8 cellular contexts compared by ENCODE assay signal in the genomic region with DNA sequence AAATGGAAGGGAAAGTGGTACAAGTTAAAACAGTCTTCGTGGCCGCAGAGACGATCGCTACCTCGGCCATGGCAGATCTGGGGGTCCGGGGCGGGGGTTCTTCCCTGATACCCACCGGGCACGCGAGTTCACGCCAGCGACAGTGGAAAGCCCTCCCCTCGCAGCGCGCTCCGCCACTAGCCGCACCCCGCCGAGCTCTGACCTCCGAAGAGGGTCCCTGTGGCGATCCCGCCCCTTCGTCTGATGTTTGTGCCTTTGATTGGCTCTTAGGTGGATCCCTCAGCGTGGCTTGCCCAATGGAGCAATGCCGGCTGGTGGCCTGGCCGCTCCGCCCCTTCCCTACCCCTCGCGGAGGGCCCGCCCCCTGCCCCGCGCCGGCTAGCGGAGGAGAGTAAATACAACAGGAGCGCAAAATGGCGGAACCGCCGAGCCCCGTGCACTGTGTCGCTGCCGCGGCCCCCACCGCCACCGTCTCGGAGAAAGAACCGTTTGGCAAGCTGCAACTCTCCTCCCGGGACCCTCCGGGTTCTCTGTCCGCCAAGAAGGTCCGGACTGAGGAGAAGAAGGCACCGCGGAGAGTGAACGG. TPM values are rescaled to one million over a fixed set of nuclear protein-coding genes. Genes with fewer than 3 reads are reported as not detected.
A peak's percentile ranks its signal among the peaks of the same experiment; 100 is the strongest.
DNase-seq lines count a peak whose midpoint lies in the region; ATAC-seq, FAIRE-seq and TF ChIP-seq lines count a peak whose summit lies in the region.

Gene RSBN1L, plus strand, starts transcription at position 403 of the 586 bp plus-strand sequence. Its CDS starts 11 bp downstream, at position 414.

- WGBS in small intestine, 3 donors: 0% methylated on average over 42 to 53 of the region's 53 CpGs

- H3K4me1 ChIP-seq in breast epithelium (peaks cover 4 to 7% of the 10 kb centered on the region in 2 donors), iPS-20b (ENCODE audit: insufficient read depth, low read length) (peaks cover 10% of the 10 kb centered on the region; the same call in 1 of the 2 replicates), small intestine (ENCODE audit: control insufficient read depth in 2 of 2, insufficient read depth in 1 of 2, low read depth in 1 of 2, low read length in 1 of 2) (peaks cover 0 to 17% of the 10 kb centered on the region in 2 donors)

- H3K9me3 ChIP-seq in breast epithelium (no peaks in the 10 kb centered on the region), iPS-20b (ENCODE audit: insufficient read depth, low read depth, low read length) (no peaks in the 10 kb centered on the region), small intestine (ENCODE audit: control insufficient read depth, low read depth) (no peaks in the 10 kb centered on the region)

- POLR2A ChIA-PET in AG04449 (lab: Yijun Ruan, JAX): interaction anchor here (0.6 to 1.9 kb wide), 4 partner anchors 9 to 102 kb away, joined by 3 to 9 read pairs (median 3); partner anchors contain the start of genes PHTF2 and TMEM60

- peak within 1 kb of the TSS; percentile 95 for H3K9ac ChIP-seq in iPS-20b (ENCODE audit: low read depth, low read length)

- TF ChIP-seq CTCF in AG04449 (IDR thresholded peaks at IDR 0.05; ENCODE audit: insufficient read depth, low read length, missing control alignments) (peak; percentile 60), VCaP (conservative IDR thresholded peaks at IDR 0.05) (peak; percentile 29; the same call in 1 of the 2 replicates), breast epithelium (IDR thresholded peaks at IDR 0.05) (peak in 2 of 3 donors; percentile 36 to 67)

- H3K27ac ChIP-seq in VCaP: peak within 1 kb of the TSS; percentile 98
- H3K27ac ChIP-seq in breast epithelium: peak within 1 kb of the TSS; percentile 95 to 98
- peak within 1 kb of the TSS; percentile 80 for H3K27ac ChIP-seq in iPS-20b (ENCODE audit: low read length)
- peak within 1 kb of the TSS; percentile 90 to 95 for H3K27ac ChIP-seq in small intestine (ENCODE audit: low read depth in 1 of 2, low read length in 1 of 2)

- peak; percentile 91 for TF ChIP-seq POLR2A in breast epithelium (IDR thresholded peaks at IDR 0.05)

- DNase-seq in AG04449 (ENCODE audit: low read depth, low spot score) (peak; percentile 73), NCI-H2196 (lab: John Stamatoyannopoulos, UW; ENCODE audit: unreplicated experiment) (peak; percentile 98), breast epithelium (ENCODE audit: low spot score in 2 of 2) (peak; percentile 98 to 99), small intestine (peak; percentile 99)

- CTCF ChIA-PET in AG04449 (lab: Yijun Ruan, JAX): interaction anchor here (0.8 to 3.4 kb wide), 5 partner anchors 10 to 45 kb away, joined by 3 to 12 read pairs (median 7); no protein-coding TSS in a partner anchor

- ATAC-seq in GM18868 (IDR thresholded peaks at IDR 0.05; ENCODE audit: unreplicated experiment): peak; percentile 94
- peak; percentile 97 for ATAC-seq in HG03108 (IDR thresholded peaks at IDR 0.05; ENCODE audit: unreplicated experiment)

- H3K36me3 ChIP-seq in breast epithelium (no peaks in the 10 kb centered on the region), iPS-20b (ENCODE audit: insufficient read depth, low read depth, low read length) (0 out of 2 replicates have a peak, but pooled peaks cover under 1% of the 10 kb centered on the region), small intestine (ENCODE audit: control insufficient read depth in 2 of 2, insufficient read depth in 2 of 2, low read length in 2 of 2) (no peaks in the 10 kb centered on the region)

- H3K27me3 ChIP-seq in breast epithelium (no peaks in the 10 kb centered on the region), iPS-20b (ENCODE audit: insufficient read depth, low read length) (no peaks in the 10 kb centered on the region), small intestine (ENCODE audit: control insufficient read depth in 2 of 2, insufficient read depth in 2 of 2, low read length in 2 of 2) (no peaks in the 10 kb centered on the region)

- no peak for FAIRE-seq in small intestine (lab: Jason Lieb, UNC)

- H3K4me3 ChIP-seq in AG04449 (ENCODE audit: low read depth, low read length): peak within 1 kb of the TSS; percentile 98
- H3K4me3 ChIP-seq in breast epithelium: peak within 1 kb of the TSS; percentile 75 to 99 (median 95)
- H3K4me3 ChIP-seq in iPS-20b (ENCODE audit: low read length): peak within 1 kb of the TSS; percentile 80
- peak within 1 kb of the TSS; percentile 80 to 94 for H3K4me3 ChIP-seq in small intestine (ENCODE audit: low read depth in 1 of 2, low read length in 2 of 2)

- intact Hi-C loops in breast epithelium (cut with DNase I; ENCODE audit: low total_unique reads): no loop called here

RNA-seq across cellular contexts. Expression of gene RSBN1L, which starts in this region (rescaled TPM):
- total RNA-seq in breast epithelium: 10 to 100 TPM; 13.9 to 34.5 (median 29.8) TPM
- 1 to 10 TPM; 6.4 to 8.3 (median 6.5) TPM for polyA plus RNA-seq in small intestine

Comparison
In these comparisons a context has a peak if more than half of its experiments do, and no peak if none do; other contexts are left out.
1. Peak in every context shown above with its lines: DNase-seq, ATAC-seq, H3K4me3 ChIP-seq and H3K27ac ChIP-seq.